13 cellular contexts compared by ENCODE assay signal in the genomic region with DNA sequence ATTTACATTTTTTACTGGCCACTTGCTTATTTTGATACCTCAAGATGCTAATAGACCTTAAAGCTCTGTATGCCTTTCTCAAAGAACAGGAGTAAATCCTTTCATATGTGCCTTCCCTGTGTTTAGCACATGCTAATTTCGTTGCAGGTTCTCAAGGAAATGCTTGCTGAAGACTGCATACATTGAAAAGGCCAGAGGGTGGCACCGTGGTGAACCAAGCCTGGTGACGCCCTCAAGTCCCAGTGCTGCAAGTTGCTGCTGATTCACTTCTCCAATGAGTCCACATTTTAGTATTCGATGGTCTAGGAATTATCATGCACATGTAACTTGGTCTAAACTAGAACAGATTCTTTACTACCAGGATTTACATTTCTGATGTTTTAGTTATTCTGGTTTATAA.
A peak's percentile ranks its signal among the peaks of the same experiment; 100 is the strongest.
DNase-seq lines count a peak whose midpoint lies in the region; ATAC-seq, FAIRE-seq and TF ChIP-seq lines count a peak whose summit lies in the region.
"Had no signal": no experiment of that assay in that cellular context is flagged by ENCODE, and none has a peak within 500 bp of the region (broad histone marks: within the 10 kb centered on the region; RNA-seq: fewer than 3 reads in every experiment).

No MANE protein-coding gene starts in this region.

- H3K4me3 ChIP-seq in esophagus squamous epithelium (no peak overlapping the region), small intestine (ENCODE audit: low read depth in 1 of 2, low read length in 2 of 2) (no peak overlapping the region)
- H3K4me3 ChIP-seq: BLaER1, ovary had no signal

- DNase-seq in SIG-M5 treated with dmso at 0.1 percent for 504 hours (lab: John Stamatoyannopoulos, UW; ENCODE audit: unreplicated experiment), result peak; percentile 32
- no peak for DNase-seq in SIG-M5 (lab: John Stamatoyannopoulos, UW)
- DNase-seq in OCI-M1 (lab: John Stamatoyannopoulos, UW), result peak; percentile 80
- DNase-seq in esophagus squamous epithelium (lab: John Stamatoyannopoulos, UW), result no peak
- DNase-seq in small intestine, result peak; percentile 5
- no peak for DNase-seq in activated effector memory CD4-positive, alpha-beta T cell treated with anti-CD3 and anti-CD28 coated beads, Interleukin-2, amount 50 U/mL, for 16 hours
- DNase-seq: effector CD8-positive, alpha-beta T cell; ovary had no signal

- H3K27ac ChIP-seq in esophagus squamous epithelium (no peak overlapping the region), small intestine (ENCODE audit: low read depth in 1 of 2, low read length in 1 of 2) (no peak overlapping the region)
- H3K27ac ChIP-seq: BLaER1, ovary had no signal

- no peaks in the 10 kb centered on the region for H3K27me3 ChIP-seq in esophagus squamous epithelium
- no peaks in the 10 kb centered on the region for H3K27me3 ChIP-seq in small intestine (ENCODE audit: control insufficient read depth in 2 of 2, insufficient read depth in 2 of 2, low read length in 2 of 2)
- H3K27me3 ChIP-seq: BLaER1, ovary had no signal

- intact Hi-C loops in esophagus squamous epithelium (cut with DNase I), result no loop called here

- H3K4me1 ChIP-seq in esophagus squamous epithelium, result no peaks in the 10 kb centered on the region
- H3K4me1 ChIP-seq in small intestine (ENCODE audit: control insufficient read depth in 2 of 2, insufficient read depth in 1 of 2, low read depth in 1 of 2, low read length in 1 of 2), result no peaks in the 10 kb centered on the region
- H3K4me1 ChIP-seq: BLaER1 had no signal

- whole genome bisulfite sequencing in esophagus squamous epithelium, 2 donors, result 14 to 18% methylated on average over 4 of the region's 4 CpGs
- 20 to 23% (median 21%) methylated on average over 4 of the region's 4 CpGs for WGBS in small intestine, 3 donors

- H3K9me3 ChIP-seq in esophagus squamous epithelium, result peaks cover 0 to 8% (median 0%) of the 10 kb centered on the region in 3 donors
- no peaks in the 10 kb centered on the region for H3K9me3 ChIP-seq in small intestine (ENCODE audit: control insufficient read depth, low read depth)
- H3K9me3 ChIP-seq: ovary had no signal

- no peak for ATAC-seq in HG02973 (IDR thresholded peaks at IDR 0.05; ENCODE audit: unreplicated experiment)
- no peak for ATAC-seq in GM19035 (IDR thresholded peaks at IDR 0.05; ENCODE audit: unreplicated experiment)
- ATAC-seq: activated CD4-positive, CD25-positive, alpha-beta regulatory T cell treated with anti-CD3 and anti-CD28 coated beads, Interleukin-2, amount 50 U/mL, for 24 hours had no signal

- H3K36me3 ChIP-seq in esophagus squamous epithelium (no peaks in the 10 kb centered on the region), small intestine (ENCODE audit: control insufficient read depth in 2 of 2, insufficient read depth in 2 of 2, low read length in 2 of 2) (no peaks in the 10 kb centered on the region)
- H3K36me3 ChIP-seq: BLaER1, ovary had no signal

- TF ChIP-seq CTCF in esophagus squamous epithelium (IDR thresholded peaks at IDR 0.05), result peak in 5 of 6 experiments; percentile 27 to 71 (median 47)

- no peak for TF ChIP-seq POLR2A in esophagus squamous epithelium (IDR thresholded peaks at IDR 0.05)

- FAIRE-seq in small intestine (lab: Jason Lieb, UNC), result no peak
- FAIRE-seq: GM19239 had no signal

Comparison
In these comparisons a context has a peak if more than half of its experiments do, and no peak if none do; other contexts are left out.
1. DNase-seq: peak in SIG-M5 treated with dmso at 0.1 percent for 504 hours (single experiment), OCI-M1 (single experiment) and small intestine (single experiment); none in SIG-M5 (single experiment), esophagus squamous epithelium (single experiment) and activated effector memory CD4-positive, alpha-beta T cell treated with anti-CD3 and anti-CD28 coated beads, Interleukin-2, amount 50 U/mL, for 16 hours (single experiment).